Comparison of ENCODE assay signal across 8 cellular contexts in genomic region chr17:17041018-17041521, GRCh38. TPM values are rescaled to one million over a fixed set of nuclear protein-coding genes. Genes with fewer than 3 reads are reported as not detected.
A peak's percentile ranks its signal among the peaks of the same experiment; 100 is the strongest.
DNase-seq lines count a peak whose midpoint lies in the region; ATAC-seq and TF ChIP-seq lines count a peak whose summit lies in the region.

No MANE protein-coding gene starts in this region.

- intact Hi-C loops in psoas muscle (cut with DNase I): no loop called here

- H3K4me3 ChIP-seq in gastroesophageal sphincter (peak overlapping the region in 1 of 2 donors; percentile 73), psoas muscle (peak overlapping the region; percentile 63)

- H3K23me2 ChIP-seq in H9 (ENCODE audit: insufficient read length, low read depth, low read length, poor library complexity, severe bottlenecking): peaks cover 11% of the 10 kb centered on the region

- no peak overlapping the region for H3K23ac ChIP-seq in H9 (ENCODE audit: insufficient read length, low read depth, low read length)

- H3T11ph ChIP-seq in H9 (ENCODE audit: low read length): no peak overlapping the region

- no peaks in the 10 kb centered on the region for H3K79me1 ChIP-seq in H9 (ENCODE audit: insufficient read depth, low read depth, low read length, poor library complexity, severe bottlenecking)

- H3K9ac ChIP-seq in H9 (ENCODE audit: extremely low read depth, insufficient read length, low read length): no peak overlapping the region

- peak overlapping the region; percentile 62 to 66 for H3K4me3 Mint-ChIP-seq in H9

- no CpG with 5 or more reads among the region's 5 CpGs for WGBS in H9 (ENCODE audit: extremely low coverage, insufficient read length, low lambda C conversion rate)
- 42 to 44% methylated on average over 2 to 4 of the region's 5 CpGs for WGBS in gastroesophageal sphincter (ENCODE audit: low coverage in 1 of 2), 2 donors
- WGBS in psoas muscle, 3 donors: 17 to 36% (median 21%) methylated on average over 5 of the region's 5 CpGs

- H4K91ac ChIP-seq in H9 (ENCODE audit: insufficient read length, low read depth, low read length): no peak overlapping the region

- H3K4me1 ChIP-seq in H9 (ENCODE audit: insufficient read depth, low read length) (peaks cover 5% of the 10 kb centered on the region; the same call in 1 of the 2 replicates), gastroesophageal sphincter (peaks cover 0 to 40% (median 30%) of the 10 kb centered on the region in 3 donors), psoas muscle (peaks cover 53% of the 10 kb centered on the region)

- H3K9me3 ChIP-seq in H9 (ENCODE audit: control insufficient read depth, low read depth, low read length): no peaks in the 10 kb centered on the region
- no peaks in the 10 kb centered on the region for H3K9me3 ChIP-seq in gastroesophageal sphincter
- no peaks in the 10 kb centered on the region for H3K9me3 ChIP-seq in psoas muscle

- H4K20me1 ChIP-seq in H9 (ENCODE audit: control insufficient read depth, insufficient read depth, insufficient read length): no peaks in the 10 kb centered on the region

- H3K4ac ChIP-seq in H9 (ENCODE audit: low read depth, low read length): no peak overlapping the region

- no peak overlapping the region for H3K18ac ChIP-seq in H9 (ENCODE audit: insufficient read length, low read depth, low read length)

- no peak overlapping the region for H2BK5ac ChIP-seq in H9 (ENCODE audit: insufficient read length, low read length)

- peaks cover 32 to 35% of the 10 kb centered on the region in 2 experiments for H3K4me1 Mint-ChIP-seq in H9

- H3K9me3 Mint-ChIP-seq in H9: peaks cover 0 to under 1% of the 10 kb centered on the region in 2 experiments; a peak in 1 of 5 replicates

- H3K14ac ChIP-seq in H9 (ENCODE audit: insufficient read depth, low read length): no peak overlapping the region

- H2BK20ac ChIP-seq in H9 (ENCODE audit: low read depth, low read length, poor library complexity, severe bottlenecking): no peak overlapping the region

- H3K56ac ChIP-seq in H9 (ENCODE audit: insufficient read length, low read depth, low read length): no peak overlapping the region

- no peak overlapping the region for H2BK120ac ChIP-seq in H9 (ENCODE audit: low read depth, low read length, poor library complexity, severe bottlenecking)

- H4K8ac ChIP-seq in H9 (replicated peaks; ENCODE audit: insufficient read length, low read depth, low read length): no peak overlapping the region

- H3K36me3 ChIP-seq in gastroesophageal sphincter: no peaks in the 10 kb centered on the region
- H3K36me3 ChIP-seq in psoas muscle (ENCODE audit: insufficient read depth in 1 of 2, low read depth in 1 of 2): no peaks in the 10 kb centered on the region

- TF ChIP-seq CTCF in H9 (conservative IDR thresholded peaks at IDR 0.05) (no peak), gastroesophageal sphincter (IDR thresholded peaks at IDR 0.05) (no peak), psoas muscle (IDR thresholded peaks at IDR 0.05) (no peak)

- H3K79me2 ChIP-seq in H9 (ENCODE audit: insufficient read depth, low read length): peaks cover 8% of the 10 kb centered on the region; the same call in 1 of the 2 replicates

- ATAC-seq in gastroesophageal sphincter (no peak), psoas muscle (peak; percentile 68 to 79 (median 75))

- DNase-seq in 8988T (peak; percentile 66), H9 (no peak), SK-N-DZ (ENCODE audit: low spot score) (peak; percentile 79), psoas muscle (peak; percentile 67 to 84), NOMO-1 treated with dmso at 0.1 percent for 144 hours (lab: John Stamatoyannopoulos, UW; ENCODE audit: unreplicated experiment) (no peak), NK-92 (lab: John Stamatoyannopoulos, UW; ENCODE audit: unreplicated experiment) (no peak)
- no peak for DNase-seq in stimulated activated CD4-positive, alpha-beta T cell treated with anti-CD3 and anti-CD28 coated beads, Interleukin-4, amount 100 ng/mL, for 1 hour

- no peak for TF ChIP-seq POLR2A in gastroesophageal sphincter (IDR thresholded peaks at IDR 0.05)

- no peak overlapping the region for H2AFZ ChIP-seq in H9 (ENCODE audit: low read length)

- H2AK5ac ChIP-seq in H9 (ENCODE audit: insufficient read length, low read length): no peak overlapping the region

- H3K27me3 Mint-ChIP-seq in H9 (ENCODE audit: low read depth): peaks cover 13% of the 10 kb centered on the region

- no peak overlapping the region for H2BK15ac ChIP-seq in H9 (ENCODE audit: low read depth, low read length)

- H3K36me3 Mint-ChIP-seq in H9 (ENCODE audit: insufficient read depth in 1 of 3, low read depth in 3 of 3): peaks cover 2 to 4% (median 3%) of the 10 kb centered on the region in 3 experiments; a peak in 4 of 7 replicates

- no peak overlapping the region for H4K5ac ChIP-seq in H9 (ENCODE audit: insufficient read length, low read depth, low read length)

- no peak overlapping the region for H2BK12ac ChIP-seq in H9 (ENCODE audit: insufficient read length, low read depth, low read length)

- H3K4me2 ChIP-seq in H9 (ENCODE audit: insufficient read depth, insufficient read length, low read length): peak overlapping the region; percentile 88

- no peak overlapping the region; a peak in 1 of 7 replicates for H3K27ac Mint-ChIP-seq in H9

- TF ChIP-seq EP300 in gastroesophageal sphincter (IDR thresholded peaks at IDR 0.05): no peak

- H3K27ac ChIP-seq in H9 (ENCODE audit: insufficient read length, low read depth, low read length): no peak overlapping the region
- H3K27ac ChIP-seq in gastroesophageal sphincter: peak overlapping the region; percentile 11 to 81 (median 76)
- peak overlapping the region; percentile 96 for H3K27ac ChIP-seq in psoas muscle

- no peaks in the 10 kb centered on the region for H3K27me3 ChIP-seq in H9 (ENCODE audit: insufficient read depth, low read length)
- H3K27me3 ChIP-seq in gastroesophageal sphincter: no peaks in the 10 kb centered on the region
- H3K27me3 ChIP-seq in psoas muscle (ENCODE audit: insufficient read depth in 3 of 3, low read length in 2 of 3): no peaks in the 10 kb centered on the region

RNA-seq across cellular contexts. Expression of gene MPRIP, which starts 1.2 kb away (rescaled TPM):
- 129 and 132 TPM in 2 replicates for total RNA-seq in H9 (2021)
- polyA plus RNA-seq in SK-N-DZ (2014; cell fraction: cytosol; rRNA removed): 63.4 and 64.5 TPM in 2 replicates
- polyA plus RNA-seq in SK-N-DZ (2014; cell fraction: nucleus; rRNA removed): 46.4 and 125 TPM in 2 replicates
- total RNA-seq in gastroesophageal sphincter: 100 to 1,000 TPM; 113 to 233 (median 155) TPM
- 100 to 1,000 TPM; 228 to 322 (median 258) TPM for total RNA-seq in psoas muscle
- 100 to 1,000 TPM; 142 to 270 (median 184) TPM for polyA plus RNA-seq in psoas muscle

Comparison
In these comparisons a context has a peak if more than half of its experiments do, and no peak if none do; other contexts are left out.
1. DNase-seq: peak in 8988T (single experiment), SK-N-DZ (single experiment) and psoas muscle (2 of 2); none in H9 (single experiment), stimulated activated CD4-positive, alpha-beta T cell treated with anti-CD3 and anti-CD28 coated beads, Interleukin-4, amount 100 ng/mL, for 1 hour (single experiment), NOMO-1 treated with dmso at 0.1 percent for 144 hours (single experiment) and NK-92 (single experiment).